Comparison of ENCODE assay signal across 11 cellular contexts in genomic region chr6:43923376-43924221, GRCh38.
DNase-seq lines count a peak whose midpoint lies in the region; ATAC-seq and TF ChIP-seq lines count a peak whose summit lies in the region.
"Had no signal": no experiment of that assay in that cellular context is flagged by ENCODE, and none has a peak within 500 bp of the region (broad histone marks: within the 10 kb centered on the region; RNA-seq: fewer than 3 reads in every experiment).

No MANE protein-coding gene starts in this region.

- H3K27ac ChIP-seq in HEK293 (ENCODE audit: extremely low read depth, low read depth, low read length) = no peak overlapping the region
- H3K27ac ChIP-seq in foreskin keratinocyte = no peak overlapping the region
- no peak overlapping the region for H3K27ac ChIP-seq in endodermal cell (ENCODE audit: low read depth, low read length)
- H3K27ac ChIP-seq: neutrophil had no signal

- no peak for TF ChIP-seq CTCF in HEK293 (tag by site-specific recombination; IDR thresholded peaks at IDR 0.05)
- no peak for TF ChIP-seq CTCF in foreskin keratinocyte (conservative IDR thresholded peaks at IDR 0.05)
- TF ChIP-seq CTCF in endodermal cell (conservative IDR thresholded peaks at IDR 0.05) = no peak

- H3K27ac Mint-ChIP-seq in T-helper 17 cell (peak overlapping the region; percentile 11), endodermal cell (no peak overlapping the region)

- no peak overlapping the region for H3K4me3 ChIP-seq in HEK293 (ENCODE audit: low read depth, low read length)
- H3K4me3 ChIP-seq in endodermal cell (ENCODE audit: low read length) = no peak overlapping the region

- 90 to 93% methylated on average over 12 to 15 of the region's 15 CpGs for WGBS in endodermal cell (ENCODE audit: insufficient coverage in 1 of 2, insufficient read length in 1 of 2), 2 experiments

- H3K36me3 ChIP-seq in HEK293 (ENCODE audit: control insufficient read depth in 2 of 2, insufficient read depth in 1 of 2, low read length in 2 of 2) (no peaks in the 10 kb centered on the region), endodermal cell (ENCODE audit: control insufficient read depth, insufficient read depth, low read length) (no peaks in the 10 kb centered on the region)
- H3K36me3 ChIP-seq: BE2C, neutrophil had no signal

- no peaks in the 10 kb centered on the region for H3K9me3 Mint-ChIP-seq in endodermal cell

- POLR2A ChIA-PET in HEK293 (lab: Yijun Ruan, JAX) = no interaction called here

- DNase-seq in A172 (ENCODE audit: low spot score) = peak; percentile 74
- DNase-seq in T-helper 17 cell = no peak
- peak; percentile 54 to 80 for DNase-seq in foreskin keratinocyte
- DNase-seq in endodermal cell = no peak
- DNase-seq in left lobe of liver (ENCODE audit: low spot score) = no peak
- DNase-seq in activated CD8-positive, alpha-beta memory T cell treated with anti-CD3 and anti-CD28 coated beads for 24 hours = no peak
- no peak for DNase-seq in NCI-H2196 treated with DMSO at 0.1 percent for 48 hours (lab: John Stamatoyannopoulos, UW; ENCODE audit: unreplicated experiment)
- DNase-seq: BE2C, cortex of kidney had no signal

- H3K36me3 Mint-ChIP-seq in T-helper 17 cell (ENCODE audit: low read depth) = no peaks in the 10 kb centered on the region
- no peaks in the 10 kb centered on the region for H3K36me3 Mint-ChIP-seq in endodermal cell (ENCODE audit: low read depth)

- H3K4me1 ChIP-seq in HEK293 (ENCODE audit: control insufficient read depth, insufficient read depth, low read length) (peaks cover 15% of the 10 kb centered on the region), foreskin keratinocyte (peaks cover 19% of the 10 kb centered on the region), endodermal cell (ENCODE audit: control insufficient read depth, insufficient read depth, low read length) (peaks cover 20% of the 10 kb centered on the region)

- H3K27me3 ChIP-seq in foreskin keratinocyte = peaks cover 5% of the 10 kb centered on the region
- no peaks in the 10 kb centered on the region for H3K27me3 ChIP-seq in endodermal cell (ENCODE audit: control insufficient read depth, insufficient read depth, low read length, poor library complexity, severe bottlenecking)
- H3K27me3 ChIP-seq: BE2C had no signal

- peaks cover 8% of the 10 kb centered on the region for H3K27me3 Mint-ChIP-seq in T-helper 17 cell
- H3K27me3 Mint-ChIP-seq in endodermal cell (ENCODE audit: insufficient read depth) = no peaks in the 10 kb centered on the region

- H3K4me1 Mint-ChIP-seq in T-helper 17 cell = peaks cover 21% of the 10 kb centered on the region
- peaks cover 34% of the 10 kb centered on the region for H3K4me1 Mint-ChIP-seq in endodermal cell

- CTCF ChIA-PET in HEK293 (lab: Yijun Ruan, JAX) = interaction anchor here (0.7 to 1.5 kb wide), 4 partner anchors 17 to 258 kb away, joined by 3 to 7 read pairs (median 6); no protein-coding TSS in a partner anchor

- no peak overlapping the region for H3K9ac ChIP-seq in endodermal cell (ENCODE audit: extremely low read depth, low read length, poor library complexity, severe bottlenecking)

- no peaks in the 10 kb centered on the region for H3K9me3 ChIP-seq in HEK293 (ENCODE audit: control insufficient read depth, insufficient read depth, low read depth, low read length)
- no peaks in the 10 kb centered on the region for H3K9me3 ChIP-seq in T-helper 17 cell (ENCODE audit: control insufficient read depth, low read length, poor library complexity, severe bottlenecking)
- no peaks in the 10 kb centered on the region for H3K9me3 ChIP-seq in endodermal cell (ENCODE audit: control insufficient read depth, low read length)
- H3K9me3 ChIP-seq: BE2C, neutrophil had no signal

- H3K4me3 Mint-ChIP-seq in T-helper 17 cell (peak overlapping the region; percentile 63), endodermal cell (no peak overlapping the region)

- no peak for ATAC-seq in T-helper 17 cell
- ATAC-seq in foreskin keratinocyte = peak; percentile 78
- ATAC-seq in left lobe of liver = no peak

TF ChIP-seq in HEK293, 187 proteins besides CTCF, POLR2A, EP300 and RAD21:
- TF ChIP-seq ZBTB20 (tag by site-specific recombination; IDR thresholded peaks at IDR 0.05) (peak; percentile 69), ZBTB48 (tag by site-specific recombination; IDR thresholded peaks at IDR 0.05) (0 out of 2 replicates have a peak, but pooled peaks have one; percentile 21), ZNF416 (tag by site-specific recombination; IDR thresholded peaks at IDR 0.05) (no peak), ZNF707 (tag by site-specific recombination; IDR thresholded peaks at IDR 0.05) (no peak), PBX3 (CRISPR knock-in tag; IDR thresholded peaks at IDR 0.05) (no peak), ZNF792 (tag by site-specific recombination; IDR thresholded peaks at IDR 0.05) (0 out of 2 replicates have a peak, but pooled peaks have one; percentile 51), ZIC2 (tag by site-specific recombination; IDR thresholded peaks at IDR 0.05) (peak; percentile 25; the same call in 1 of the 2 replicates), ZNF660 (tag by site-specific recombination; IDR thresholded peaks at IDR 0.05) (peak; percentile 40; the same call in 1 of the 2 replicates)
- TF ChIP-seq, protein P1, sequence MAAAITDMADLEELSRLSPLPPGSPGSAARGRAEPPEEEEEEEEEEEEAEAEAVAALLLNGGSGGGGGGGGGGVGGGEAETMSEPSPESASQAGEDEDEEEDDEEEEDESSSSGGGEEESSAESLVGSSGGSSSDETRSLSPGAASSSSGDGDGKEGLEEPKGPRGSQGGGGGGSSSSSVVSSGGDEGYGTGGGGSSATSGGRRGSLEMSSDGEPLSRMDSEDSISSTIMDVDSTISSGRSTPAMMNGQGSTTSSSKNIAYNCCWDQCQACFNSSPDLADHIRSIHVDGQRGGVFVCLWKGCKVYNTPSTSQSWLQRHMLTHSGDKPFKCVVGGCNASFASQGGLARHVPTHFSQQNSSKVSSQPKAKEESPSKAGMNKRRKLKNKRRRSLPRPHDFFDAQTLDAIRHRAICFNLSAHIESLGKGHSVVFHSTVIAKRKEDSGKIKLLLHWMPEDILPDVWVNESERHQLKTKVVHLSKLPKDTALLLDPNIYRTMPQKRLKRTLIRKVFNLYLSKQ (tag by site-specific recombination; IDR thresholded peaks at IDR 0.05; ENCODE audit: borderline replicate concordance) = no peak
- TF ChIP-seq, protein P2, sequence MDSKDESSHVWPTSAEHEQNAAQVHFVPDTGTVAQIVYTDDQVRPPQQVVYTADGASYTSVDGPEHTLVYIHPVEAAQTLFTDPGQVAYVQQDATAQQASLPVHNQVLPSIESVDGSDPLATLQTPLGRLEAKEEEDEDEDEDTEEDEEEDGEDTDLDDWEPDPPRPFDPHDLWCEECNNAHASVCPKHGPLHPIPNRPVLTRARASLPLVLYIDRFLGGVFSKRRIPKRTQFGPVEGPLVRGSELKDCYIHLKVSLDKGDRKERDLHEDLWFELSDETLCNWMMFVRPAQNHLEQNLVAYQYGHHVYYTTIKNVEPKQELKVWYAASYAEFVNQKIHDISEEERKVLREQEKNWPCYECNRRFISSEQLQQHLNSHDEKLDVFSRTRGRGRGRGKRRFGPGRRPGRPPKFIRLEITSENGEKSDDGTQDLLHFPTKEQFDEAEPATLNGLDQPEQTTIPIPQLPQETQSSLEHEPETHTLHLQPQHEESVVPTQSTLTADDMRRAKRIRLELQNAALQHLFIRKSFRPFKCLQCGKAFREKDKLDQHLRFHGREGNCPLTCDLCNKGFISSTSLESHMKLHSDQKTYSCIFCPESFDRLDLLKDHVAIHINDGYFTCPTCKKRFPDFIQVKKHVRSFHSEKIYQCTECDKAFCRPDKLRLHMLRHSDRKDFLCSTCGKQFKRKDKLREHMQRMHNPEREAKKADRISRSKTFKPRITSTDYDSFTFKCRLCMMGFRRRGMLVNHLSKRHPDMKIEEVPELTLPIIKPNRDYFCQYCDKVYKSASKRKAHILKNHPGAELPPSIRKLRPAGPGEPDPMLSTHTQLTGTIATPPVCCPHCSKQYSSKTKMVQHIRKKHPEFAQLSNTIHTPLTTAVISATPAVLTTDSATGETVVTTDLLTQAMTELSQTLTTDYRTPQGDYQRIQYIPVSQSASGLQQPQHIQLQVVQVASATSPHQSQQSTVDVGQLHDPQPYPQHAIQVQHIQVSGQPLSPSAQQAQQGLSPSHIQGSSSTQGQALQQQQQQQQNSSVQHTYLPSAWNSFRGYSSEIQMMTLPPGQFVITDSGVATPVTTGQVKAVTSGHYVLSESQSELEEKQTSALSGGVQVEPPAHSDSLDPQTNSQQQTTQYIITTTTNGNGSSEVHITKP (tag by site-specific recombination; IDR thresholded peaks at IDR 0.05) = peak; percentile 33; the same call in 1 of the 2 replicates

Comparison
In these comparisons a context has a peak if more than half of its experiments do, and no peak if none do; other contexts are left out.
1. DNase-seq: peak in A172 (single experiment) and foreskin keratinocyte (2 of 2); none in T-helper 17 cell (0 of 3), endodermal cell (single experiment), left lobe of liver (single experiment), activated CD8-positive, alpha-beta memory T cell treated with anti-CD3 and anti-CD28 coated beads for 24 hours (single experiment) and NCI-H2196 treated with DMSO at 0.1 percent for 48 hours (single experiment).